14 cellular contexts compared by ENCODE assay signal in the genomic region with DNA sequence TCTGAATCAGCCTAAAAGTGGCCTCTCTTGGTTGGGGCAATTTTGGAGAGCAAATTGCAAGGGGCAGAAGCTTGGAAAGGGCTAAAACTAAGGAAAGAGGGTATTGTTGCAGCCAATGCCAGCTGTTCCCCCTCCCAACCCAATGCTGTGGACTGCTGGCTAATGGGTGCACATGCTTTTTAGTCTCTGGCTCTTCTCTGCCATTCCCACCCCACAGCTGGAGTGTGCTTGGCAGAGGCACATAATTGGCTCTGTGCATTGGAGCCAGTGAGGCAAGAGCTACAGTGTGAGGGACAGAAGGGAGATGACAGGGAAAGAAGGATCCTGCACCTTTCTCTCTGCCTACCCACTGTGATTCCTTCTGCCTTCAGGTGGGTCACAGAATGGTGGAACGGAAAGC.
"Had no signal": no experiment of that assay in that cellular context is flagged by ENCODE, and none has a peak within 500 bp of the region (broad histone marks: within the 10 kb centered on the region; RNA-seq: fewer than 3 reads in every experiment).

No MANE protein-coding gene starts in this region.

- H3K4me3 ChIP-seq: colonic mucosa, left lung, psoas muscle, right lobe of liver, testis, upper lobe of left lung had no signal

- H3K9me3 Mint-ChIP-seq: activated T-helper 2 cell treated with anti-CD3 and anti-CD28 coated beads, Interferon-gamma antibody, Interleukin-2, Interleukin-4, amounts not matched to agents 10 μg/mL and 5 μg/mL and 100 μg/mL, durations not matched to agents 14 hours and 24 hours and 36 hours had no signal

- DNase-seq: activated CD4-positive, alpha-beta T cell treated with anti-CD3 and anti-CD28 coated beads for 1 hour; activated CD4-positive, alpha-beta T cell treated with anti-CD3 and anti-CD28 coated beads, Interleukin-2, amount 50 U/mL, for 4 hours; activated naive CD4-positive, alpha-beta T cell treated with anti-CD3 and anti-CD28 coated beads for 36 hours; colonic mucosa; foreskin keratinocyte; left lung; naive thymus-derived CD8-positive, alpha-beta T cell; psoas muscle; right lobe of liver; stimulated activated naive CD8-positive, alpha-beta T cell treated with anti-CD3 and anti-CD28 coated beads, Interleukin-15, Interleukin-2, amounts not matched to agents 100 U/mL and 50 U/mL, for 24 hours; testis; upper lobe of left lung had no signal

- H3K4me3 Mint-ChIP-seq: activated naive CD4-positive, alpha-beta T cell treated with anti-CD3 and anti-CD28 coated beads for 36 hours; memory B cell; naive thymus-derived CD8-positive, alpha-beta T cell had no signal

- H3K4me1 Mint-ChIP-seq: memory B cell had no signal

- H3K27ac Mint-ChIP-seq: activated naive CD4-positive, alpha-beta T cell treated with anti-CD3 and anti-CD28 coated beads for 36 hours; activated T-helper 2 cell treated with anti-CD3 and anti-CD28 coated beads, Interferon-gamma antibody, Interleukin-2, Interleukin-4, amounts not matched to agents 10 μg/mL and 5 μg/mL and 100 μg/mL, durations not matched to agents 14 hours and 24 hours and 36 hours; memory B cell; naive thymus-derived CD8-positive, alpha-beta T cell had no signal

- H3K27me3 ChIP-seq: foreskin keratinocyte, right lobe of liver, testis had no signal

- H3K27ac ChIP-seq: colonic mucosa, foreskin keratinocyte, left lung, psoas muscle, right lobe of liver, testis, upper lobe of left lung had no signal

- H3K36me3 ChIP-seq: colonic mucosa, left lung, right lobe of liver, upper lobe of left lung had no signal

- H3K36me3 Mint-ChIP-seq: memory B cell had no signal

- H3K9me3 ChIP-seq: colonic mucosa, psoas muscle, right lobe of liver, testis had no signal
